Comparison of ENCODE assay signal across 11 cellular contexts in the genomic region with DNA sequence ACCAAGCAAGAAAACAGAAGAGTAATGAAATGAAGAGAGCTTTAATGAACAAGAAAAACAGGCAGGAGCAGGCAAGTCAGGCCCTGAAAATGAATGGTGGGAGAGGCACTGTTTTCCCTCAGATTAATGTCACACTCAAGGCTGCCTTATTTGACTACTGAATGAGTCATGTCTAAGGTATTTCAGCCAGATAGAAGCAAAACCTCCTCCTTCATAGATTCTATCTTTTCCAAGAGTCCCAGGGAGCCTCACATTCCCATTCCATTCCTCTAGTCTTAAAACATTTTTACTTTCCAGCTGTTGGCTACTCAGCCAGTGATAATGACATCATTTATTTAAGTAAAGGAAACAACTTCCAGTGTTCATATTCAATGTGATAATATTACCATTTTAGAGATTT.
A peak's percentile ranks its signal among the peaks of the same experiment; 100 is the strongest.
DNase-seq lines count a peak whose midpoint lies in the region; FAIRE-seq and TF ChIP-seq lines count a peak whose summit lies in the region.
"Had no signal": no experiment of that assay in that cellular context is flagged by ENCODE, and none has a peak within 500 bp of the region (broad histone marks: within the 10 kb centered on the region; RNA-seq: fewer than 3 reads in every experiment).

No MANE protein-coding gene starts in this region.

- no peaks in the 10 kb centered on the region for H3K79me2 ChIP-seq in mammary epithelial cell (ENCODE audit: insufficient read depth, low read length)

- dilution Hi-C loops in mammary epithelial cell (cut with HindIII; ENCODE audit: low sequenced_read_pairs) = no loop called here

- no peaks in the 10 kb centered on the region for H3K4me1 Mint-ChIP-seq in CD4-positive, alpha-beta memory T cell
- H3K4me1 Mint-ChIP-seq: immature natural killer cell had no signal

- no peak overlapping the region for H3K4me3 ChIP-seq in AG04449 (ENCODE audit: low read depth, low read length)
- H3K4me3 ChIP-seq in mammary epithelial cell (replicated peaks in 1 of 3; ENCODE audit: insufficient read depth in 1 of 3, low read depth in 2 of 3, low read length in 3 of 3) = no peak overlapping the region
- H3K4me3 ChIP-seq in kidney (ENCODE audit: low read length in 2 of 2) = no peak overlapping the region
- H3K4me3 ChIP-seq in CD4-positive, alpha-beta memory T cell (ENCODE audit: low read length in 2 of 2) = no peak overlapping the region

- H3K4me3 Mint-ChIP-seq in CD4-positive, alpha-beta memory T cell = no peak overlapping the region
- H3K4me3 Mint-ChIP-seq: immature natural killer cell had no signal

- CTCF ChIA-PET in AG04449 (lab: Yijun Ruan, JAX) (no interaction called here), mammary epithelial cell (lab: Charles Lee; ENCODE audit: low non-redundant PET) (no interaction called here)
- CTCF ChIA-PET in CD4-positive, alpha-beta memory T cell (lab: Charles Lee; ENCODE audit: partially characterized antibody) = no interaction called here

- H3K27me3 ChIP-seq in mammary epithelial cell (ENCODE audit: insufficient read depth, low read length) = no peaks in the 10 kb centered on the region
- no peaks in the 10 kb centered on the region for H3K27me3 ChIP-seq in CD4-positive, alpha-beta memory T cell (ENCODE audit: insufficient read depth, low read length)

- H3K9ac ChIP-seq in mammary epithelial cell (ENCODE audit: insufficient read depth, low read length) (no peak overlapping the region), kidney (ENCODE audit: low read length in 2 of 2) (no peak overlapping the region)
- H3K9ac ChIP-seq: KMS-11 had no signal

- no peak overlapping the region for H3K27ac Mint-ChIP-seq in CD4-positive, alpha-beta memory T cell
- H3K27ac Mint-ChIP-seq: immature natural killer cell had no signal

- H3K27me3 Mint-ChIP-seq in CD4-positive, alpha-beta memory T cell = peaks cover 0 to 3% of the 10 kb centered on the region in 2 donors

- H3K4me1 ChIP-seq in mammary epithelial cell (ENCODE audit: insufficient read depth, low read length) (peaks cover 24% of the 10 kb centered on the region), kidney (ENCODE audit: control insufficient read depth in 1 of 2, insufficient read depth in 1 of 2, low read depth in 1 of 2, low read length in 2 of 2) (no peaks in the 10 kb centered on the region)
- no peaks in the 10 kb centered on the region for H3K4me1 ChIP-seq in CD4-positive, alpha-beta memory T cell (ENCODE audit: insufficient read depth, low read length)

- H3K27ac ChIP-seq in mammary epithelial cell (ENCODE audit: insufficient read depth, low read depth, low read length) = peak overlapping the region; percentile 14
- H3K27ac ChIP-seq in kidney (ENCODE audit: low read depth in 2 of 2, low read length in 2 of 2) = no peak overlapping the region
- H3K27ac ChIP-seq in CD4-positive, alpha-beta memory T cell (ENCODE audit: low read depth, low read length) = no peak overlapping the region
- H3K27ac ChIP-seq: KMS-11 had no signal

- no TSS peak for BruUV-seq in mammary epithelial cell (replicated peaks; lab: Mats Ljungman, UMichigan)

- DNase-seq in AG04449 (ENCODE audit: low read depth, low spot score) = peak; percentile 44
- peak; percentile 75 for DNase-seq in HTR-8/SVneo (ENCODE audit: insufficient read length, low spot score)
- peak; percentile 83 for DNase-seq in mammary epithelial cell
- peak; percentile 91 for DNase-seq in kidney tubule cell (ENCODE audit: low spot score)
- DNase-seq in amygdala (lab: John Stamatoyannopoulos, UW) = no peak
- no peak for DNase-seq in kidney
- no peak for DNase-seq in CD4-positive, alpha-beta memory T cell
- DNase-seq in NCI-H2107 (lab: John Stamatoyannopoulos, UW) = no peak
- DNase-seq: DMS 273 treated with DMSO at 0.1 percent for 48 hours, immature natural killer cell had no signal

- FAIRE-seq in HTR-8/SVneo (lab: Jason Lieb, UNC) = no peak
- FAIRE-seq in kidney (lab: Jason Lieb, UNC) = no peak

- H3K9me3 ChIP-seq in mammary epithelial cell (replicated peaks; ENCODE audit: insufficient read depth, low read length) = no peaks in the 10 kb centered on the region
- H3K9me3 ChIP-seq in kidney (ENCODE audit: control insufficient read depth in 1 of 2, low read length in 2 of 2) = no peaks in the 10 kb centered on the region
- no peaks in the 10 kb centered on the region for H3K9me3 ChIP-seq in CD4-positive, alpha-beta memory T cell (ENCODE audit: control insufficient read depth in 1 of 2, low read length in 2 of 2)

- no peaks in the 10 kb centered on the region for H3K36me3 Mint-ChIP-seq in CD4-positive, alpha-beta memory T cell
- H3K36me3 Mint-ChIP-seq: immature natural killer cell had no signal

- H3K9me3 Mint-ChIP-seq in CD4-positive, alpha-beta memory T cell = no peaks in the 10 kb centered on the region
- H3K9me3 Mint-ChIP-seq: immature natural killer cell had no signal

- H2AFZ ChIP-seq in mammary epithelial cell (ENCODE audit: low read depth, low read length) = peak overlapping the region; percentile 25

- in situ Hi-C loops in mammary epithelial cell (cut with MboI; ENCODE audit: low sequenced_read_pairs in 2 of 2) = no loop called here

- H3K36me3 ChIP-seq in mammary epithelial cell (ENCODE audit: insufficient read depth, low read length) (no peaks in the 10 kb centered on the region), kidney (ENCODE audit: control insufficient read depth in 1 of 2, insufficient read depth in 2 of 2, low read length in 2 of 2) (no peaks in the 10 kb centered on the region)
- H3K36me3 ChIP-seq in CD4-positive, alpha-beta memory T cell (ENCODE audit: insufficient read depth, low read length) = no peaks in the 10 kb centered on the region

- peak overlapping the region; percentile 49 for H3K4me2 ChIP-seq in mammary epithelial cell (ENCODE audit: insufficient read depth, low read depth, low read length)
- H3K4me2 ChIP-seq: KMS-11 had no signal

- H4K20me1 ChIP-seq in mammary epithelial cell (ENCODE audit: insufficient read depth, low read length) = no peaks in the 10 kb centered on the region

- no peak for TF ChIP-seq CTCF in AG04449 (IDR thresholded peaks at IDR 0.05; ENCODE audit: insufficient read depth, low read length, missing control alignments)
- TF ChIP-seq CTCF in mammary epithelial cell (conservative IDR thresholded peaks at IDR 0.05 in 1 of 2, IDR thresholded peaks at IDR 0.05 in 1 of 2; ENCODE audit: extremely low read depth in 1 of 2, insufficient read depth in 1 of 2, low read depth in 1 of 2, low read length in 2 of 2) = no peak
- no peak for TF ChIP-seq CTCF in kidney (IDR thresholded peaks at IDR 0.05; ENCODE audit: borderline replicate concordance, extremely low read depth, insufficient read depth)

- POLR2A ChIA-PET in AG04449 (lab: Yijun Ruan, JAX) = no interaction called here
- POLR2A ChIA-PET in CD4-positive, alpha-beta memory T cell (lab: Charles Lee; ENCODE audit: partially characterized antibody) = no interaction called here

- intact Hi-C loops in mammary epithelial cell (cut with micrococcal nuclease) = loop anchor here (5.0 kb wide), 2 partner anchors 71 to 226 kb away; no protein-coding TSS in a partner anchor
- intact Hi-C loops in kidney (cut with DNase I) = no loop called here
- intact Hi-C loops in CD4-positive, alpha-beta memory T cell (cut with micrococcal nuclease) = no loop called here

Comparison
In these comparisons a context has a peak if more than half of its experiments do, and no peak if none do; other contexts are left out.
1. DNase-seq: peak in AG04449 (single experiment), HTR-8/SVneo (single experiment), mammary epithelial cell (single experiment) and kidney tubule cell (single experiment); none in amygdala (0 of 56), kidney (single experiment), CD4-positive, alpha-beta memory T cell (0 of 5) and NCI-H2107 (single experiment).